20 cellular contexts compared by ENCODE assay signal in the genomic region with DNA sequence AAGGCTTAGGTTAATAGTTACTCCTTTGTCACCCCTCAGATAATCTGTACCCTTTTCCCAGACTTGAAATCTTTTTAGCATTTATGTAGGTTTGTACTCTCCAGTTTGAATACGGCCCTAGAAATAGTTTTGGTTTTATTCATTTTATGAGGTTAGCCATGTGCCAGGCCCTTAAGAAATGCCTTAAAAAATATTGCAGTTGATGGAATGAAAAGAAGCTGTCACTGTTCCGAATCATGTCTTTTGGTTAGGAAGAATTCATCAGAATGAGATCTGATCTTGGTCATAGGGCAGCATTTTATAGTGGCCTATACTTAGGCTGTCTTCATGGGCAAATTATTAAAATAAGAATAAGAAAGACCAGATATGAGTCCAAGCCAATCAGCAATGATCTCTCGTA.
"Had no signal": no experiment of that assay in that cellular context is flagged by ENCODE, and none has a peak within 500 bp of the region (broad histone marks: within the 10 kb centered on the region; RNA-seq: fewer than 3 reads in every experiment).

No MANE protein-coding gene starts in this region.

- H3K4me3 ChIP-seq: neural progenitor cell, ovary, upper lobe of right lung had no signal

- H3K4me2 ChIP-seq: neural progenitor cell had no signal

- H3K27ac ChIP-seq: neural progenitor cell, ovary, upper lobe of right lung had no signal

- DNase-seq: activated CD4-positive, alpha-beta memory T cell treated with anti-CD3 and anti-CD28 coated beads, Interleukin-2, amount 10 ng/mL, durations not matched to agents 7 days and 5 days; activated CD4-positive, alpha-beta T cell treated with anti-CD3 and anti-CD28 coated beads for 48 hours; activated CD4-positive, CD25-positive, alpha-beta regulatory T cell; activated naive CD4-positive, alpha-beta T cell; activated naive CD8-positive, alpha-beta T cell treated with anti-CD3 and anti-CD28 coated beads for 36 hours; activated T-cell treated with anti-CD3 and anti-CD28 coated beads, Interleukin-2, amount 50 U/mL, for 1 hour; amygdala; caudate nucleus; erythroblast; immature natural killer cell; naive B cell; ovary; stimulated activated naive CD4-positive, alpha-beta T cell; T1000; upper lobe of right lung had no signal

- H3K9ac ChIP-seq: neural progenitor cell had no signal

- H3K4me3 Mint-ChIP-seq: activated CD4-positive, alpha-beta memory T cell treated with anti-CD3 and anti-CD28 coated beads, Interleukin-2, amount 10 ng/mL, durations not matched to agents 7 days and 5 days; activated naive CD8-positive, alpha-beta T cell treated with anti-CD3 and anti-CD28 coated beads for 36 hours; activated T-helper 17 cell treated with anti-CD3 and anti-CD28 coated beads, Interleukin-2, amount 50 U/mL, for 72 hours; brain; immature natural killer cell; memory B cell; naive B cell; neural progenitor cell had no signal

- H3K27me3 ChIP-seq: neural progenitor cell, ovary, upper lobe of right lung had no signal

- ATAC-seq: activated T-helper 17 cell treated with anti-CD3 and anti-CD28 coated beads, Interleukin-2, amount 50 U/mL, for 72 hours; sciatic nerve; upper lobe of right lung had no signal

- H3K4me1 ChIP-seq: upper lobe of right lung had no signal

- H3K36me3 ChIP-seq: neural progenitor cell, ovary, upper lobe of right lung had no signal

- H3K9me3 ChIP-seq: ovary, upper lobe of right lung had no signal

- H3K27ac Mint-ChIP-seq: activated CD4-positive, alpha-beta memory T cell treated with anti-CD3 and anti-CD28 coated beads, Interleukin-2, amount 10 ng/mL, durations not matched to agents 7 days and 5 days; activated naive CD8-positive, alpha-beta T cell treated with anti-CD3 and anti-CD28 coated beads for 36 hours; activated T-helper 17 cell treated with anti-CD3 and anti-CD28 coated beads, Interleukin-2, amount 50 U/mL, for 72 hours; brain; immature natural killer cell; memory B cell; naive B cell; neural progenitor cell had no signal

- H3K27me3 Mint-ChIP-seq: brain had no signal

- H3K36me3 Mint-ChIP-seq: activated naive CD8-positive, alpha-beta T cell treated with anti-CD3 and anti-CD28 coated beads for 36 hours; brain; memory B cell; naive B cell; neural progenitor cell had no signal

- H2AFZ ChIP-seq: neural progenitor cell had no signal

- H3K9me3 Mint-ChIP-seq: activated CD4-positive, alpha-beta memory T cell treated with anti-CD3 and anti-CD28 coated beads, Interleukin-2, amount 10 ng/mL, durations not matched to agents 7 days and 5 days; activated naive CD8-positive, alpha-beta T cell treated with anti-CD3 and anti-CD28 coated beads for 36 hours; activated T-helper 17 cell treated with anti-CD3 and anti-CD28 coated beads, Interleukin-2, amount 50 U/mL, for 72 hours; brain; immature natural killer cell; memory B cell; naive B cell; neural progenitor cell had no signal

- H3K4me1 Mint-ChIP-seq: activated CD4-positive, alpha-beta memory T cell treated with anti-CD3 and anti-CD28 coated beads, Interleukin-2, amount 10 ng/mL, durations not matched to agents 7 days and 5 days; activated naive CD8-positive, alpha-beta T cell treated with anti-CD3 and anti-CD28 coated beads for 36 hours; activated T-helper 17 cell treated with anti-CD3 and anti-CD28 coated beads, Interleukin-2, amount 50 U/mL, for 72 hours; immature natural killer cell; memory B cell; naive B cell; neural progenitor cell had no signal
